In genomic region chr10:78964952-78965633, GRCh38 we compare ENCODE assay signal across 9 cellular contexts.
DNase-seq lines count a peak whose midpoint lies in the region; ATAC-seq, FAIRE-seq and TF ChIP-seq lines count a peak whose summit lies in the region.
"Had no signal": no experiment of that assay in that cellular context is flagged by ENCODE, and none has a peak within 500 bp of the region (broad histone marks: within the 10 kb centered on the region; RNA-seq: fewer than 3 reads in every experiment).

No MANE protein-coding gene starts in this region.

- no peak for ATAC-seq in GM19328 (IDR thresholded peaks at IDR 0.05; ENCODE audit: unreplicated experiment)
- no peak for ATAC-seq in HG03025 (IDR thresholded peaks at IDR 0.05; ENCODE audit: low FRiP score, unreplicated experiment)
- no peak for ATAC-seq in GM18867 (IDR thresholded peaks at IDR 0.05; ENCODE audit: unreplicated experiment)

- H3K23me2 ChIP-seq in H1 (ENCODE audit: low read depth, low read length), result no peaks in the 10 kb centered on the region

- peak overlapping the region; percentile 100 for H4K91ac ChIP-seq in H1 (replicated peaks; ENCODE audit: insufficient read length, low read length)

- peak overlapping the region; percentile 32 to 43; a peak in 3 of 4 replicates for H3K4me2 ChIP-seq in H1 (ENCODE audit: insufficient read depth in 1 of 2, low read depth in 2 of 2, low read length in 2 of 2)

- H3K27ac ChIP-seq in H1 (ENCODE audit: low read depth, low read length), result no peak overlapping the region

- no peak overlapping the region for H3K23ac ChIP-seq in H1 (ENCODE audit: insufficient read length)

- CTCF ChIA-PET in H1 (lab: Charles Lee; ENCODE audit: partially characterized antibody), result interaction anchor here (0.9 to 4.7 kb wide), 10 partner anchors 10 to 255 kb away, joined by 3 to 19 read pairs (median 4); no protein-coding TSS in a partner anchor

- no peak for FAIRE-seq in H1 (lab: Jason Lieb, UNC)

- no peaks in the 10 kb centered on the region for H4K20me1 ChIP-seq in H1 (replicated peaks in 1 of 2; ENCODE audit: control insufficient read depth in 1 of 2, insufficient read depth in 2 of 2, low read length in 2 of 2)

- H4K5ac ChIP-seq in H1 (ENCODE audit: insufficient read length, low read depth, low read length), result peak overlapping the region; percentile 31

- no peaks in the 10 kb centered on the region for H3K36me3 ChIP-seq in H1 (ENCODE audit: control insufficient read depth in 2 of 4, insufficient read depth in 4 of 4, low read length in 3 of 4)
- H3K36me3 ChIP-seq: heart left ventricle had no signal

- peak; percentile 37 for DNase-seq in EH (ENCODE audit: low read depth)
- peak; percentile 76 to 91 for DNase-seq in NCI-H526 (lab: John Stamatoyannopoulos, UW)
- DNase-seq in H1 (ENCODE audit: low read depth in 1 of 2, low spot score in 2 of 2), result peak; percentile 78 to 80
- peak in 54 of 56 donors; percentile 14 to 97 (median 69) for DNase-seq in nucleus accumbens (lab: John Stamatoyannopoulos, UW)
- DNase-seq in NCI-H446 (lab: John Stamatoyannopoulos, UW), result no peak

- peak overlapping the region; percentile 94 for H3K4ac ChIP-seq in H1 (replicated peaks; ENCODE audit: insufficient read length, low read depth, low read length)

- no peaks in the 10 kb centered on the region for H3K79me2 ChIP-seq in H1 (ENCODE audit: control insufficient read depth in 1 of 2, insufficient read depth in 2 of 2, low read length in 2 of 2)

- peak overlapping the region; percentile 98 for H2AK5ac ChIP-seq in H1 (ENCODE audit: low read depth, low read length)

- H2BK15ac ChIP-seq in H1 (ENCODE audit: low read length), result peak overlapping the region; percentile 95; the same call in 1 of the 2 replicates

- peak overlapping the region; percentile 92 for H3K14ac ChIP-seq in H1 (ENCODE audit: insufficient read length)

- peak overlapping the region; percentile 89 for H2BK20ac ChIP-seq in H1 (ENCODE audit: low read length)

- H3K56ac ChIP-seq in H1 (replicated peaks; ENCODE audit: insufficient read length, low read depth, low read length), result no peak overlapping the region

- H3K9ac ChIP-seq in H1 (replicated peaks in 1 of 4; ENCODE audit: extremely low read depth in 1 of 4, low read depth in 3 of 4, low read length in 3 of 4), result 0 out of 7 replicates have a peak overlapping the region, but pooled peaks of 2 of the 4 experiments have one; percentile 3 to 41

- H3K18ac ChIP-seq in H1 (ENCODE audit: extremely low read depth, low read length), result peak overlapping the region; percentile 97

- H3K79me1 ChIP-seq in H1 (ENCODE audit: low read depth, low read length), result no peaks in the 10 kb centered on the region; the same call in 1 of the 2 replicates

- no peak for TF ChIP-seq POLR2A in H1 (IDR thresholded peaks at IDR 0.05; ENCODE audit: control extremely low read depth in 1 of 2, low read depth in 2 of 2, low read length in 2 of 2)

- peak overlapping the region; percentile 84; the same call in 1 of the 2 replicates for H2BK5ac ChIP-seq in H1 (ENCODE audit: low read depth, low read length)

- no peak overlapping the region for H4K8ac ChIP-seq in H1 (ENCODE audit: extremely low read depth, insufficient read depth, low read length)

- H3K4me3 ChIP-seq in H1 (ENCODE audit: extremely low read depth in 1 of 4, insufficient read depth in 2 of 4, low read depth in 3 of 4, low read length in 4 of 4), result no peak overlapping the region
- H3K4me3 ChIP-seq: heart left ventricle had no signal

- POLR2A ChIA-PET in H1 (lab: Charles Lee; ENCODE audit: partially characterized antibody), result interaction anchor here (1.0 kb wide), 1 partner anchor 8 kb away, joined by 3 read pairs; no protein-coding TSS in a partner anchor

- H3K4me1 ChIP-seq in H1 (replicated peaks in 1 of 4; ENCODE audit: control insufficient read depth in 3 of 4, insufficient read depth in 4 of 4, low read length in 3 of 4), result peaks cover 6 to 24% (median 18%) of the 10 kb centered on the region in 4 experiments

- peak overlapping the region; percentile 8; the same call in 1 of the 2 replicates for H2AFZ ChIP-seq in H1 (ENCODE audit: low read length)

- no peaks in the 10 kb centered on the region for H3K9me3 ChIP-seq in H1 (ENCODE audit: insufficient read depth in 2 of 2, low read depth in 1 of 2, low read length in 1 of 2)
- H3K9me3 ChIP-seq: heart left ventricle had no signal

- TF ChIP-seq CTCF in H1 (IDR thresholded peaks at IDR 0.05; ENCODE audit: control extremely low read depth in 1 of 3, insufficient read depth in 1 of 3, low read depth in 1 of 3, low read length in 3 of 3), result peak in 1 of 3 experiments; percentile 9; a peak in 1 of 4 replicates

- peak overlapping the region; percentile 91 for H2BK120ac ChIP-seq in H1 (replicated peaks; ENCODE audit: low read depth, low read length)

- H2BK12ac ChIP-seq in H1 (ENCODE audit: low read depth, low read length), result peak overlapping the region; percentile 100

- TF ChIP-seq RAD21 in H1 (IDR thresholded peaks at IDR 0.05 in 1 of 2, conservative IDR thresholded peaks at IDR 0.05 in 1 of 2; ENCODE audit: low read depth in 2 of 2, low read length in 2 of 2), result peak; percentile 11 to 42; a peak in 2 of 4 replicates

- TF ChIP-seq EP300 in H1 (IDR thresholded peaks at IDR 0.05; ENCODE audit: borderline replicate concordance in 1 of 2, low read depth in 2 of 2, low read length in 2 of 2), result no peak

- 21% methylated on average over 16 of the region's 17 CpGs; no CpG with 5 or more reads in 1 of the 2 experiments for WGBS in H1 (ENCODE audit: extremely low coverage in 1 of 2, insufficient coverage in 1 of 2, insufficient read length in 1 of 2, insufficient replicate concordance in 2 of 2, low coverage in 1 of 2, low lambda C conversion rate in 2 of 2, missing lambda C conversion rate in 1 of 2), 2 experiments

- H3K27me3 ChIP-seq in H1 (replicated peaks in 1 of 4; ENCODE audit: control insufficient read depth in 3 of 4, extremely low read depth in 1 of 4, insufficient read depth in 3 of 4, low read length in 3 of 4), result peaks cover 0 to 4% (median 1%) of the 10 kb centered on the region in 4 experiments; a peak in 2 of 7 replicates
- H3K27me3 ChIP-seq: heart left ventricle had no signal

TF ChIP-seq in H1, 55 proteins besides CTCF, POLR2A, EP300 and RAD21 (continues in another document):
- TF ChIP-seq TCF12 (IDR thresholded peaks at IDR 0.05; ENCODE audit: low read depth, low read length), result no peak
- 0 out of 2 replicates have a peak, but pooled peaks have one; percentile 21 for TF ChIP-seq TAF1 (IDR thresholded peaks at IDR 0.05; ENCODE audit: low read depth, low read length)
- TF ChIP-seq POU5F1 (IDR thresholded peaks at IDR 0.05; ENCODE audit: low read depth, low read length), result no peak
- no peak for TF ChIP-seq RBBP5 (IDR thresholded peaks at IDR 0.05; ENCODE audit: borderline replicate concordance, low read depth, low read length)
- no peak for TF ChIP-seq CBX8 (IDR thresholded peaks at IDR 0.05; ENCODE audit: borderline replicate concordance, low read depth, low read length)
- TF ChIP-seq, protein P1, sequence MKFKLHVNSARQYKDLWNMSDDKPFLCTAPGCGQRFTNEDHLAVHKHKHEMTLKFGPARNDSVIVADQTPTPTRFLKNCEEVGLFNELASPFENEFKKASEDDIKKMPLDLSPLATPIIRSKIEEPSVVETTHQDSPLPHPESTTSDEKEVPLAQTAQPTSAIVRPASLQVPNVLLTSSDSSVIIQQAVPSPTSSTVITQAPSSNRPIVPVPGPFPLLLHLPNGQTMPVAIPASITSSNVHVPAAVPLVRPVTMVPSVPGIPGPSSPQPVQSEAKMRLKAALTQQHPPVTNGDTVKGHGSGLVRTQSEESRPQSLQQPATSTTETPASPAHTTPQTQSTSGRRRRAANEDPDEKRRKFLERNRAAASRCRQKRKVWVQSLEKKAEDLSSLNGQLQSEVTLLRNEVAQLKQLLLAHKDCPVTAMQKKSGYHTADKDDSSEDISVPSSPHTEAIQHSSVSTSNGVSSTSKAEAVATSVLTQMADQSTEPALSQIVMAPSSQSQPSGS (IDR thresholded peaks at IDR 0.05; ENCODE audit: low read length), result no peak
- TF ChIP-seq SUZ12 (IDR thresholded peaks at IDR 0.05; ENCODE audit: low read length), result no peak
- no peak for TF ChIP-seq ZNF274 (IDR thresholded peaks at IDR 0.05; ENCODE audit: borderline replicate concordance, extremely low read depth, low read length)
- TF ChIP-seq JUND (IDR thresholded peaks at IDR 0.05; ENCODE audit: low read length), result peak; percentile 55; the same call in 1 of the 2 replicates
- peak; percentile 94 for TF ChIP-seq BACH1 (IDR thresholded peaks at IDR 0.05; ENCODE audit: low read length)
- no peak for TF ChIP-seq SIX5 (IDR thresholded peaks at IDR 0.05; ENCODE audit: low read depth, low read length)
- peak; percentile 83; the same call in 1 of the 2 replicates for TF ChIP-seq MAFK (IDR thresholded peaks at IDR 0.05; ENCODE audit: low read depth, low read length)
- TF ChIP-seq ATF3 (IDR thresholded peaks at IDR 0.05; ENCODE audit: insufficient read depth, low read depth, low read length), result no peak
- TF ChIP-seq FOSL1 (IDR thresholded peaks at IDR 0.05; ENCODE audit: insufficient read depth, low read depth, low read length), result no peak
- TF ChIP-seq YY1 (IDR thresholded peaks at IDR 0.05; ENCODE audit: low read depth, low read length), result peak; percentile 65; the same call in 1 of the 2 replicates
- peak; percentile 58; the same call in 1 of the 2 replicates for TF ChIP-seq CREB1 (IDR thresholded peaks at IDR 0.05)
- TF ChIP-seq SP1 (IDR thresholded peaks at IDR 0.05; ENCODE audit: low read depth, low read length), result peak; percentile 41; the same call in 1 of the 2 replicates
- TF ChIP-seq CHD2 (IDR thresholded peaks at IDR 0.05; ENCODE audit: low read length), result no peak
- TF ChIP-seq USF2 (IDR thresholded peaks at IDR 0.05; ENCODE audit: low read length), result no peak
- no peak for TF ChIP-seq SP4 (IDR thresholded peaks at IDR 0.05; ENCODE audit: low read length)

Comparison
In these comparisons a context has a peak if more than half of its experiments do, and no peak if none do; other contexts are left out.
1. DNase-seq: peak in EH (single experiment), NCI-H526 (2 of 2), H1 (2 of 2) and nucleus accumbens (54 of 56); none in NCI-H446 (0 of 2).